In genomic region chr1:205692406-205692805, GRCh38 we compare ENCODE assay signal across 22 cellular contexts.
"Had no signal": no experiment of that assay in that cellular context is flagged by ENCODE, and none has a peak within 500 bp of the region (broad histone marks: within the 10 kb centered on the region; RNA-seq: fewer than 3 reads in every experiment).

No MANE protein-coding gene starts in this region.

- H2AFZ ChIP-seq: hepatocyte had no signal

- H3K9me3 ChIP-seq: psoas muscle, right lobe of liver, testis, tibial nerve had no signal

- H3K79me2 ChIP-seq: hepatocyte had no signal

- H3K27me3 ChIP-seq: hepatocyte, right lobe of liver, testis, tibial nerve had no signal

- H3K4me3 ChIP-seq: coronary artery, hepatocyte, lung, psoas muscle, right lobe of liver, testis, tibial nerve had no signal

- H3K36me3 ChIP-seq: right lobe of liver, tibial nerve had no signal

- ATAC-seq: left colon; left ventricle myocardium superior; psoas muscle; right lobe of liver; stimulated activated naive B cell treated with anti-CD40 and anti-IgM and Interleukin-4, amounts not matched to agents 10 μg/mL and 1 μg/mL and 100 μg/mL, for 72 hours; stimulated activated naive CD8-positive, alpha-beta T cell treated with anti-CD3 and anti-CD28 coated beads, Interleukin-15, amount 100 ng/mL, for 72 hours had no signal

- FAIRE-seq: endothelial cell of umbilical vein, kidney had no signal

- H3K4me1 ChIP-seq: psoas muscle, testis, tibial nerve had no signal

- H3K4me2 ChIP-seq: hepatocyte had no signal

- H3K27ac ChIP-seq: coronary artery, hepatocyte, psoas muscle, right lobe of liver, testis, tibial nerve had no signal

- DNase-seq: effector CD4-positive, alpha-beta T cell; endodermal cell; foreskin melanocyte; head of caudate nucleus; kidney; left colon; left ventricle myocardium superior; mesenchymal stem cell; midbrain; psoas muscle; retina; right lobe of liver; stimulated activated CD4-positive, alpha-beta T cell treated with anti-CD3 and anti-CD28 coated beads, Interleukin-2, amount 100 ng/mL, for 24 hours; stimulated activated CD4-positive, alpha-beta T cell treated with anti-CD3 and anti-CD28 coated beads, Interleukin-4, amount 100 ng/mL, for 4 hours; stimulated activated naive B cell treated with anti-CD40 and anti-IgM and Interleukin-4, amounts not matched to agents 10 μg/mL and 1 μg/mL and 100 μg/mL, for 72 hours; stimulated activated naive CD8-positive, alpha-beta T cell treated with anti-CD3 and anti-CD28 coated beads, Interleukin-15, amount 100 ng/mL, for 72 hours; testis had no signal
